16 cellular contexts compared by ENCODE assay signal in genomic region chr3:54356299-54357037, GRCh38.
A peak's percentile ranks its signal among the peaks of the same experiment; 100 is the strongest.
DNase-seq lines count a peak whose midpoint lies in the region; ATAC-seq, FAIRE-seq and TF ChIP-seq lines count a peak whose summit lies in the region.
"Had no signal": no experiment of that assay in that cellular context is flagged by ENCODE, and none has a peak within 500 bp of the region (broad histone marks: within the 10 kb centered on the region; RNA-seq: fewer than 3 reads in every experiment).

No MANE protein-coding gene starts in this region.

- H3K4me3 ChIP-seq in right lobe of liver: no peak overlapping the region
- no peak overlapping the region for H3K4me3 ChIP-seq in HepG2 (replicated peaks in 1 of 3; ENCODE audit: insufficient read depth in 1 of 3, low read depth in 2 of 3, low read length in 3 of 3)
- no peak overlapping the region for H3K4me3 ChIP-seq in epithelial cell of proximal tubule (ENCODE audit: low read depth, low read length)
- no peak overlapping the region for H3K4me3 ChIP-seq in left lung
- no peak overlapping the region for H3K4me3 ChIP-seq in aorta (ENCODE audit: low read length in 2 of 2)

- WGBS in right lobe of liver (ENCODE audit: insufficient coverage, low coverage, low lambda C conversion rate, missing lambda C conversion rate): 24% methylated on average over 5 of the region's 5 CpGs
- WGBS in HepG2 (ENCODE audit: low lambda C conversion rate): 41% methylated on average over 5 of the region's 5 CpGs
- 6 to 8% methylated on average over 5 of the region's 5 CpGs for WGBS in aorta, 2 donors

- H3K27me3 ChIP-seq in right lobe of liver (no peaks in the 10 kb centered on the region), HepG2 (ENCODE audit: control insufficient read depth in 1 of 2, insufficient read depth in 2 of 2, low read length in 2 of 2) (0 out of 5 replicates have a peak, but pooled peaks cover 0 to 2% of the 10 kb centered on the region in 2 experiments), left lung (no peaks in the 10 kb centered on the region), aorta (ENCODE audit: control insufficient read depth in 1 of 2, insufficient read depth in 2 of 2, low read length in 1 of 2) (peaks cover 0 to 2% of the 10 kb centered on the region in 2 donors)

- H3K4me1 ChIP-seq in right lobe of liver (peaks cover 0 to 31% (median 4%) of the 10 kb centered on the region in 4 donors), HepG2 (ENCODE audit: insufficient read depth, low read length) (no peaks in the 10 kb centered on the region), left lung (no peaks in the 10 kb centered on the region), aorta (ENCODE audit: control insufficient read depth in 1 of 2, insufficient read depth in 2 of 2, low read length in 2 of 2) (peaks cover 7 to 24% of the 10 kb centered on the region in 2 donors)

- TF ChIP-seq CTCF in right lobe of liver (IDR thresholded peaks at IDR 0.05): no peak
- TF ChIP-seq CTCF in HepG2 (CRISPR knock-in tag; IDR thresholded peaks at IDR 0.05): no peak
- TF ChIP-seq CTCF in epithelial cell of proximal tubule (conservative IDR thresholded peaks at IDR 0.05; ENCODE audit: low read depth, low read length): no peak
- TF ChIP-seq CTCF in left lung (IDR thresholded peaks at IDR 0.05): no peak

- H3K9me3 ChIP-seq in right lobe of liver (no peaks in the 10 kb centered on the region), HepG2 (ENCODE audit: low read length) (no peaks in the 10 kb centered on the region), left lung (no peaks in the 10 kb centered on the region), aorta (ENCODE audit: control insufficient read depth, low read length) (no peaks in the 10 kb centered on the region)

- in situ Hi-C loops in HepG2 (cut with HindIII; ENCODE audit: extremely low pct_ligation_motif_present, low pct_unique_long_range_greater_than_20kb): no loop called here

- FAIRE-seq in HepG2 (lab: Jason Lieb, UNC): no peak
- FAIRE-seq: H54 had no signal

- BruUV-seq in HepG2 (replicated peaks; lab: Mats Ljungman, UMichigan): no TSS peak

- no peak overlapping the region for H3K9ac ChIP-seq in HepG2 (ENCODE audit: insufficient read depth, low read depth, low read length)

- POLR2A ChIA-PET in HepG2 (lab: Yijun Ruan, JAX): no interaction called here

- no peaks in the 10 kb centered on the region for H3K79me2 ChIP-seq in HepG2 (ENCODE audit: insufficient read depth, low read length)

- H3K27ac ChIP-seq in right lobe of liver: no peak overlapping the region
- H3K27ac ChIP-seq in HepG2 (ENCODE audit: extremely low read length, insufficient read depth, low read length): no peak overlapping the region
- H3K27ac ChIP-seq in left lung: no peak overlapping the region
- H3K27ac ChIP-seq in aorta (ENCODE audit: low read depth in 1 of 2, low read length in 2 of 2): peak overlapping the region; percentile 7 to 40

- H4K20me1 ChIP-seq in HepG2 (ENCODE audit: insufficient read depth, low read length): no peaks in the 10 kb centered on the region

- DNase-seq in right lobe of liver: peak in 2 of 3 donors; percentile 21 to 56
- DNase-seq in HepG2 (ENCODE audit: low spot score): no peak
- peak; percentile 32 for DNase-seq in epithelial cell of proximal tubule (ENCODE audit: low read depth)
- DNase-seq in left lung: no peak
- peak in 1 of 2 donors; percentile 56 for DNase-seq in aorta
- no peak for DNase-seq in NCI-H524 (lab: John Stamatoyannopoulos, UW)
- DNase-seq in iPS-NIHi7 (ENCODE audit: extremely low spot score): no peak
- DNase-seq: activated naive CD8-positive, alpha-beta T cell treated with anti-CD3 and anti-CD28 coated beads for 36 hours; activated T-cell treated with anti-CD3 and anti-CD28 coated beads, Interleukin-2, amount 50 U/mL, for 4 hours; cerebellar nuclear complex; natural killer cell; NCI-H1092 treated with DMSO at 0.1 percent for 48 hours; NCI-H2171 treated with DMSO at 0.1 percent for 48 hours; stimulated activated CD4-positive, alpha-beta T cell treated with anti-CD3 and anti-CD28 coated beads, Interleukin-2, amount 100 ng/mL, for 48 hours had no signal

- CTCF ChIA-PET in HepG2 (lab: Yijun Ruan, JAX; ENCODE audit: low intra/inter-chr PET ratio, low total read pairs): no interaction called here

- TF ChIP-seq POLR2A in right lobe of liver (IDR thresholded peaks at IDR 0.05) (no peak), HepG2 (IDR thresholded peaks at IDR 0.05; ENCODE audit: insufficient read depth in 1 of 2, low read depth in 2 of 2, low read length in 2 of 2) (no peak)

- TF ChIP-seq RAD21 in HepG2 (CRISPR knock-in tag; IDR thresholded peaks at IDR 0.05): no peak

- H3K36me3 ChIP-seq in right lobe of liver (no peaks in the 10 kb centered on the region), HepG2 (replicated peaks in 1 of 2; ENCODE audit: control insufficient read depth in 1 of 2, insufficient read depth in 2 of 2, low read length in 2 of 2) (no peaks in the 10 kb centered on the region), left lung (no peaks in the 10 kb centered on the region), aorta (ENCODE audit: control insufficient read depth in 1 of 2, insufficient read depth in 2 of 2, low read length in 1 of 2) (no peaks in the 10 kb centered on the region)

- H2AFZ ChIP-seq in HepG2 (ENCODE audit: low read length): no peak overlapping the region

- H3K4me2 ChIP-seq in HepG2 (ENCODE audit: low read depth, low read length): no peak overlapping the region

- ATAC-seq in right lobe of liver (peak; percentile 61 to 86 (median 69)), HepG2 (no peak), left lung (peak; percentile 44), aorta (ENCODE audit: low FRiP score) (peak; percentile 29), HG03469 (IDR thresholded peaks at IDR 0.05; ENCODE audit: unreplicated experiment) (no peak)
- ATAC-seq: activated T-cell treated with anti-CD3 and anti-CD28 coated beads, Interleukin-2, amount 50 U/mL, for 4 hours; natural killer cell had no signal

- TF ChIP-seq EP300 in HepG2 (IDR thresholded peaks at IDR 0.05; ENCODE audit: low read depth in 2 of 2, low read length in 2 of 2) (no peak), HepG2 (CRISPR knock-in tag; IDR thresholded peaks at IDR 0.05; ENCODE audit: borderline replicate concordance) (no peak)

- intact Hi-C loops in right lobe of liver (cut with DNase I) (no loop called here), HepG2 (cut with micrococcal nuclease; ENCODE audit: unreplicated experiment) (no loop called here), left lung (cut with DNase I) (no loop called here), aorta (cut with DNase I) (no loop called here)

TF ChIP-seq in HepG2, 621 proteins besides CTCF, POLR2A, EP300 and RAD21:
- TF ChIP-seq CREM (IDR thresholded peaks at IDR 0.05) (no peak), CREM (CRISPR knock-in tag; IDR thresholded peaks at IDR 0.05) (no peak), PCBP1 (IDR thresholded peaks at IDR 0.05; ENCODE audit: borderline replicate concordance, low read depth, low read length) (no peak), ZFP37 (CRISPR knock-in tag; IDR thresholded peaks at IDR 0.05; ENCODE audit: borderline replicate concordance) (no peak), PLRG1 (conservative IDR thresholded peaks at IDR 0.05) (no peak), ZNF383 (CRISPR knock-in tag; IDR thresholded peaks at IDR 0.05; ENCODE audit: borderline replicate concordance) (no peak), ZNF75D (CRISPR knock-in tag; IDR thresholded peaks at IDR 0.05; ENCODE audit: borderline replicate concordance) (no peak), FOXK2 (IDR thresholded peaks at IDR 0.05) (no peak)
TF ChIP-seq in HepG2: peak in this region for 0.

Comparison
In these comparisons a context has a peak if more than half of its experiments do, and no peak if none do; other contexts are left out.
1. ATAC-seq: peak in right lobe of liver (4 of 4), left lung (single experiment) and aorta (single experiment); none in HepG2 (single experiment) and HG03469 (single experiment).
2. DNase-seq: peak in right lobe of liver (2 of 3) and epithelial cell of proximal tubule (single experiment); none in HepG2 (single experiment), left lung (0 of 2), NCI-H524 (0 of 2) and iPS-NIHi7 (single experiment).
3. H3K27ac ChIP-seq: peak in aorta (2 of 2); none in right lobe of liver (0 of 3), HepG2 (single experiment) and left lung (0 of 2).